Comparison of ENCODE assay signal across 10 cellular contexts in the genomic region with DNA sequence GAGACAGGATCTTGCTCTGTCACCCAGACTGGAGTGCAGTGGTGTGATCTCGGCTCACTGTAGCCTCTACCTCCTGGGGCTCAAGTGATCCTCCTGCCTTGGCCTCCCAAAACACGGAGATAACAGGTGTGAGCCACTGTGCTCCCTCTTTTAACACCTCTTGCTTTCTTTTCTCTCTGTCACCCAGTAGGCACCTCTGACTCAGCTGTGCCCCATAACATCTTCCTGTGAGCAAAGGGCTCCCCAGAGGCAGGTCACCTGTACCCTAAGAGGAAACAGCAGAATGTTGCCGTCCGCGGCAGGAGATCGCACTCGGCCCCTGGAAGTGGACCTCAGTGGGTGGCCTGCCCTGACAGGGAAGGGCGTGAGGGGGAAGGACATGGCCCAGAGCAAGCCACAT. TPM values are rescaled to one million over a fixed set of nuclear protein-coding genes. Genes with fewer than 3 reads are reported as not detected.
DNase-seq lines count a peak whose midpoint lies in the region; ATAC-seq and TF ChIP-seq lines count a peak whose summit lies in the region.
"Had no signal": no experiment of that assay in that cellular context is flagged by ENCODE, and none has a peak within 500 bp of the region (broad histone marks: within the 10 kb centered on the region; RNA-seq: fewer than 3 reads in every experiment).

No MANE protein-coding gene starts in this region.

- DNase-seq in NK-92 treated with Interleukin-12 subunit alpha and Interleukin-12 subunit beta, amount 100 ng/mL, for 24 hours (lab: John Stamatoyannopoulos, UW), result peak; percentile 46
- DNase-seq in NK-92 (lab: John Stamatoyannopoulos, UW; ENCODE audit: unreplicated experiment), result no peak
- peak; percentile 64 to 66 for DNase-seq in activated T-cell treated with anti-CD3 and anti-CD28 coated beads, Interleukin-2, amount 50 U/mL, for 48 hours
- DNase-seq in mucosa of descending colon, result no peak
- DNase-seq in COR-L47 (lab: John Stamatoyannopoulos, UW), result no peak
- DNase-seq: nucleus accumbens had no signal

- H3K9me3 ChIP-seq in mucosa of descending colon (no peaks in the 10 kb centered on the region), thymus (ENCODE audit: control insufficient read depth) (no peaks in the 10 kb centered on the region)

- H3K4me1 ChIP-seq in mucosa of descending colon (ENCODE audit: low read depth), result no peaks in the 10 kb centered on the region
- H3K4me1 ChIP-seq in thymus (ENCODE audit: control insufficient read depth, insufficient read depth, low read length), result peaks cover 39% of the 10 kb centered on the region

- intact Hi-C loops in mucosa of descending colon (cut with DNase I, micrococcal nuclease), result no loop called here

- H3K36me3 ChIP-seq in mucosa of descending colon (ENCODE audit: low read depth) (no peaks in the 10 kb centered on the region), thymus (ENCODE audit: control insufficient read depth, insufficient read depth) (peaks cover 29% of the 10 kb centered on the region)

- no peak for TF ChIP-seq CTCF in mucosa of descending colon (IDR thresholded peaks at IDR 0.05)

- H3K4me3 ChIP-seq in mucosa of descending colon (no peak overlapping the region), thymus (ENCODE audit: low read length) (no peak overlapping the region)

- H3K27ac ChIP-seq in thymus (ENCODE audit: low read depth), result peak overlapping the region; percentile 93
- H3K27ac ChIP-seq: 22Rv1 had no signal

- no peaks in the 10 kb centered on the region for H3K27me3 ChIP-seq in thymus (ENCODE audit: control insufficient read depth, insufficient read depth)

- 37% methylated on average over 8 of the region's 8 CpGs for WGBS in thymus

- peak; percentile 45 for ATAC-seq in mucosa of descending colon
- no peak for ATAC-seq in GM19397 (IDR thresholded peaks at IDR 0.05; ENCODE audit: unreplicated experiment)
- ATAC-seq in GM18519 (IDR thresholded peaks at IDR 0.05; ENCODE audit: low FRiP score, unreplicated experiment), result no peak

RNA-seq across cellular contexts. Expression of a gene that starts 0.9 kb away (rescaled TPM):
- 1 to 10 TPM; 1.4 to 2.6 (median 1.7) TPM for total RNA-seq in mucosa of descending colon
- 11.9 TPM for polyA plus RNA-seq in thymus

RNA-seq across cellular contexts. Expression of a gene that starts 33.3 kb away (rescaled TPM):
- 1 to 10 TPM; 3.6 to 6.7 (median 5.0) TPM for total RNA-seq in mucosa of descending colon
- polyA plus RNA-seq in thymus, result 2.9 TPM

Comparison
In these comparisons a context has a peak if more than half of its experiments do, and no peak if none do; other contexts are left out.
1. DNase-seq: peak in NK-92 treated with Interleukin-12 subunit alpha and Interleukin-12 subunit beta, amount 100 ng/mL, for 24 hours (single experiment) and activated T-cell treated with anti-CD3 and anti-CD28 coated beads, Interleukin-2, amount 50 U/mL, for 48 hours (2 of 2); none in NK-92 (single experiment), mucosa of descending colon (0 of 3) and COR-L47 (single experiment).